Comparison of ENCODE assay signal across 18 cellular contexts in genomic region chr5:113329981-113330380, GRCh38.
DNase-seq lines count a peak whose midpoint lies in the region; ATAC-seq and TF ChIP-seq lines count a peak whose summit lies in the region.
"Had no signal": no experiment of that assay in that cellular context is flagged by ENCODE, and none has a peak within 500 bp of the region (broad histone marks: within the 10 kb centered on the region; RNA-seq: fewer than 3 reads in every experiment).

No MANE protein-coding gene starts in this region.

- no peak overlapping the region for H3K4ac ChIP-seq in mesendoderm (ENCODE audit: low read depth, low read length)

- H3K27ac ChIP-seq in DND-41 (ENCODE audit: low read length), result peak overlapping the region; percentile 66
- no peak overlapping the region for H3K27ac ChIP-seq in PC-3 (ENCODE audit: low read length)
- no peak overlapping the region for H3K27ac ChIP-seq in mesendoderm (ENCODE audit: low read depth, low read length)
- no peak overlapping the region for H3K27ac ChIP-seq in effector memory CD4-positive, alpha-beta T cell (ENCODE audit: insufficient read depth, low read length, poor library complexity, severe bottlenecking)
- H3K27ac ChIP-seq: pancreas, PC-9 had no signal

- no peak overlapping the region for H2BK5ac ChIP-seq in mesendoderm (ENCODE audit: low read length)

- H3K56ac ChIP-seq in mesendoderm (ENCODE audit: low read length), result no peak overlapping the region

- no peak for ATAC-seq in DND-41 (ENCODE audit: insufficient read depth, low read depth)
- peak; percentile 31; the same call in 1 of the 2 replicates for ATAC-seq in PC-3

- no peaks in the 10 kb centered on the region for H3K79me2 ChIP-seq in DND-41 (ENCODE audit: insufficient read depth, low read length)
- no peaks in the 10 kb centered on the region for H3K79me2 ChIP-seq in PC-3 (ENCODE audit: low read length)
- no peaks in the 10 kb centered on the region for H3K79me2 ChIP-seq in mesendoderm (ENCODE audit: control insufficient read depth, insufficient read depth, low read length)

- no peak overlapping the region for H3K27ac Mint-ChIP-seq in activated CD4-positive, alpha-beta T cell treated with anti-CD3 and anti-CD28 coated beads, Interleukin-2, amount 10 ng/mL, durations not matched to agents 7 days and 5 days
- H3K27ac Mint-ChIP-seq in activated CD4-positive, alpha-beta T cell treated with anti-CD3 and anti-CD28 coated beads, Interleukin-2, amount 10 ng/mL, durations not matched to agents 24 days and 14 days, result no peak overlapping the region
- H3K27ac Mint-ChIP-seq in chondrocyte (ENCODE audit: unreplicated experiment), result no peak overlapping the region
- H3K27ac Mint-ChIP-seq: activated naive CD4-positive, alpha-beta T cell treated with anti-CD3 and anti-CD28 coated beads, Interleukin-2, amount 10 ng/mL, durations not matched to agents 7 days and 5 days had no signal

- H3K9me3 ChIP-seq in DND-41 (ENCODE audit: insufficient read depth, low read length, severe bottlenecking) (no peaks in the 10 kb centered on the region), PC-3 (ENCODE audit: low read length) (no peaks in the 10 kb centered on the region)
- no peaks in the 10 kb centered on the region for H3K9me3 ChIP-seq in effector memory CD4-positive, alpha-beta T cell (ENCODE audit: control insufficient read depth, low read length)
- H3K9me3 ChIP-seq: pancreas had no signal

- intact Hi-C loops in activated CD4-positive, alpha-beta T cell treated with anti-CD3 and anti-CD28 coated beads, Interleukin-2, amount 10 ng/mL, durations not matched to agents 24 days and 14 days (cut with micrococcal nuclease), result loop anchor here (1.0 kb wide), 1 partner anchor 334 kb away; no protein-coding TSS in a partner anchor
- intact Hi-C loops in PC-3 (cut with micrococcal nuclease), result loop anchor here (1.0 to 5.0 kb wide), 5 partner anchors 35 to 334 kb away; no protein-coding TSS in a partner anchor

- CTCF ChIA-PET in activated CD4-positive, alpha-beta T cell treated with anti-CD3 and anti-CD28 coated beads, Interleukin-2, amount 10 ng/mL, durations not matched to agents 7 days and 5 days (lab: Charles Lee), result interaction anchor here (0.7 to 1.3 kb wide), 7 partner anchors 11 to 336 kb away, joined by 3 to 5 read pairs (median 3); no protein-coding TSS in a partner anchor
- CTCF ChIA-PET in PC-3 (lab: Charles Lee), result interaction anchor here (0.6 to 1.1 kb wide), 2 partner anchors 166 to 334 kb away, joined by 3 read pairs; no protein-coding TSS in a partner anchor

- DNase-seq in activated CD4-positive, alpha-beta T cell treated with anti-CD3 and anti-CD28 coated beads, Interleukin-2, amount 10 ng/mL, durations not matched to agents 7 days and 5 days, result no peak
- DNase-seq in activated CD4-positive, alpha-beta T cell treated with anti-CD3 and anti-CD28 coated beads, Interleukin-2, amount 10 ng/mL, durations not matched to agents 24 days and 14 days, result no peak
- DNase-seq in DND-41 (no peak), PC-3 (no peak), mesendoderm (no peak), chondrocyte (ENCODE audit: low spot score) (no peak), foreskin fibroblast (no peak)
- DNase-seq in effector memory CD4-positive, alpha-beta T cell, result no peak
- DNase-seq: activated naive CD4-positive, alpha-beta T cell treated with anti-CD3 and anti-CD28 coated beads, Interleukin-2, amount 10 ng/mL, durations not matched to agents 7 days and 5 days; activated T-cell treated with anti-CD3 and anti-CD28 coated beads, Interleukin-2, amount 50 U/mL, for 48 hours; MG63; NCI-H2029; pancreas; stimulated activated naive CD4-positive, alpha-beta T cell treated with Interleukin-2 at 50 U/mL for 16 hours had no signal

- H4K5ac ChIP-seq in mesendoderm (ENCODE audit: low read length), result no peak overlapping the region

- no peak for TF ChIP-seq CTCF in DND-41 (IDR thresholded peaks at IDR 0.05; ENCODE audit: borderline replicate concordance, extremely low read depth, low read length, poor library complexity, severe bottlenecking)
- TF ChIP-seq CTCF in PC-3 (conservative IDR thresholded peaks at IDR 0.05; ENCODE audit: low read depth, low read length), result no peak
- TF ChIP-seq CTCF in chondrocyte (IDR thresholded peaks at IDR 0.05), result no peak
- TF ChIP-seq CTCF in foreskin fibroblast (IDR thresholded peaks at IDR 0.05; ENCODE audit: low read depth, low read length), result no peak

- no peaks in the 10 kb centered on the region for H3K9me2 ChIP-seq in PC-3 (replicated peaks; ENCODE audit: low read length)

- no peaks in the 10 kb centered on the region for H3K9me3 Mint-ChIP-seq in activated CD4-positive, alpha-beta T cell treated with anti-CD3 and anti-CD28 coated beads, Interleukin-2, amount 10 ng/mL, durations not matched to agents 7 days and 5 days
- H3K9me3 Mint-ChIP-seq in activated CD4-positive, alpha-beta T cell treated with anti-CD3 and anti-CD28 coated beads, Interleukin-2, amount 10 ng/mL, durations not matched to agents 24 days and 14 days, result no peaks in the 10 kb centered on the region
- no peaks in the 10 kb centered on the region for H3K9me3 Mint-ChIP-seq in chondrocyte (ENCODE audit: low read depth)
- H3K9me3 Mint-ChIP-seq: activated naive CD4-positive, alpha-beta T cell treated with anti-CD3 and anti-CD28 coated beads, Interleukin-2, amount 10 ng/mL, durations not matched to agents 7 days and 5 days had no signal

- POLR2A ChIA-PET in activated CD4-positive, alpha-beta T cell treated with anti-CD3 and anti-CD28 coated beads, Interleukin-2, amount 10 ng/mL, durations not matched to agents 7 days and 5 days (lab: Charles Lee), result no interaction called here
- POLR2A ChIA-PET in PC-3 (lab: Charles Lee; ENCODE audit: unreplicated experiment), result interaction anchor here (0.7 kb wide), 1 partner anchor 159 kb away, joined by 3 read pairs; no protein-coding TSS in a partner anchor

- H3K27me3 ChIP-seq in DND-41 (ENCODE audit: insufficient read depth, low read length, poor library complexity) (no peaks in the 10 kb centered on the region), PC-3 (ENCODE audit: low read length) (no peaks in the 10 kb centered on the region), mesendoderm (ENCODE audit: insufficient read depth, low read length, poor library complexity) (no peaks in the 10 kb centered on the region)
- H3K27me3 ChIP-seq in effector memory CD4-positive, alpha-beta T cell (replicated peaks; ENCODE audit: control insufficient read depth, insufficient read depth, low read length, poor library complexity, severe bottlenecking), result no peaks in the 10 kb centered on the region
- H3K27me3 ChIP-seq: MG63, pancreas had no signal

- H3F3A ChIP-seq in PC-3 (ENCODE audit: low read length, unreplicated experiment), result no peaks in the 10 kb centered on the region

- H3K9ac ChIP-seq in DND-41 (ENCODE audit: low read depth, low read length) (peak overlapping the region; percentile 14; the same call in 1 of the 2 replicates), PC-3 (ENCODE audit: low read length) (no peak overlapping the region), mesendoderm (ENCODE audit: low read length) (no peak overlapping the region)

- H4K8ac ChIP-seq in mesendoderm (ENCODE audit: low read depth, low read length), result no peak overlapping the region

- H4K20me1 ChIP-seq in DND-41 (ENCODE audit: insufficient read depth, low read length) (no peaks in the 10 kb centered on the region), PC-3 (ENCODE audit: low read length) (no peaks in the 10 kb centered on the region)

- no peak overlapping the region for H2BK120ac ChIP-seq in mesendoderm (ENCODE audit: low read depth, low read length)

- H3K36me3 Mint-ChIP-seq in activated CD4-positive, alpha-beta T cell treated with anti-CD3 and anti-CD28 coated beads, Interleukin-2, amount 10 ng/mL, durations not matched to agents 7 days and 5 days (ENCODE audit: low read depth), result no peaks in the 10 kb centered on the region
- H3K36me3 Mint-ChIP-seq in activated CD4-positive, alpha-beta T cell treated with anti-CD3 and anti-CD28 coated beads, Interleukin-2, amount 10 ng/mL, durations not matched to agents 24 days and 14 days (ENCODE audit: low read depth), result no peaks in the 10 kb centered on the region
- H3K36me3 Mint-ChIP-seq in chondrocyte (ENCODE audit: low read depth), result peaks cover 2% of the 10 kb centered on the region
- H3K36me3 Mint-ChIP-seq: activated naive CD4-positive, alpha-beta T cell treated with anti-CD3 and anti-CD28 coated beads, Interleukin-2, amount 10 ng/mL, durations not matched to agents 7 days and 5 days; brain had no signal

- H2BK15ac ChIP-seq in mesendoderm (replicated peaks; ENCODE audit: low read depth), result no peak overlapping the region

- H3K4me1 ChIP-seq in DND-41 (ENCODE audit: insufficient read depth, low read length), result peaks cover 18% of the 10 kb centered on the region
- peaks cover 6% of the 10 kb centered on the region for H3K4me1 ChIP-seq in PC-3 (ENCODE audit: insufficient read depth, low read length)
- no peaks in the 10 kb centered on the region for H3K4me1 ChIP-seq in mesendoderm (ENCODE audit: control insufficient read depth, low read depth, low read length)
- no peaks in the 10 kb centered on the region for H3K4me1 ChIP-seq in effector memory CD4-positive, alpha-beta T cell (ENCODE audit: control insufficient read depth, insufficient read depth, low read length, poor library complexity, severe bottlenecking)
- H3K4me1 ChIP-seq: pancreas had no signal

- H3K4me2 ChIP-seq in DND-41 (ENCODE audit: insufficient read depth, low read length) (peak overlapping the region; percentile 49), PC-3 (ENCODE audit: low read length) (peak overlapping the region; percentile 59; the same call in 1 of the 2 replicates), mesendoderm (ENCODE audit: low read length) (no peak overlapping the region)
- H3K4me2 ChIP-seq: PC-9 had no signal

- H3K4me1 Mint-ChIP-seq in activated CD4-positive, alpha-beta T cell treated with anti-CD3 and anti-CD28 coated beads, Interleukin-2, amount 10 ng/mL, durations not matched to agents 7 days and 5 days, result peaks cover 20% of the 10 kb centered on the region
- H3K4me1 Mint-ChIP-seq in activated CD4-positive, alpha-beta T cell treated with anti-CD3 and anti-CD28 coated beads, Interleukin-2, amount 10 ng/mL, durations not matched to agents 24 days and 14 days, result peaks cover 13% of the 10 kb centered on the region
- peaks cover 13% of the 10 kb centered on the region for H3K4me1 Mint-ChIP-seq in chondrocyte (ENCODE audit: low read depth)

- H3K4me3 Mint-ChIP-seq in activated CD4-positive, alpha-beta T cell treated with anti-CD3 and anti-CD28 coated beads, Interleukin-2, amount 10 ng/mL, durations not matched to agents 7 days and 5 days, result peak overlapping the region; percentile 11
- H3K4me3 Mint-ChIP-seq in activated CD4-positive, alpha-beta T cell treated with anti-CD3 and anti-CD28 coated beads, Interleukin-2, amount 10 ng/mL, durations not matched to agents 24 days and 14 days, result no peak overlapping the region
- H3K4me3 Mint-ChIP-seq in chondrocyte (ENCODE audit: unreplicated experiment), result no peak overlapping the region
- H3K4me3 Mint-ChIP-seq: activated naive CD4-positive, alpha-beta T cell treated with anti-CD3 and anti-CD28 coated beads, Interleukin-2, amount 10 ng/mL, durations not matched to agents 7 days and 5 days; brain had no signal

- no CpG with 5 or more reads among the region's 2 CpGs for WGBS in mesendoderm (ENCODE audit: extremely low coverage, insufficient coverage, low lambda C conversion rate)

- peak overlapping the region; percentile 12 for H2AK5ac ChIP-seq in mesendoderm (ENCODE audit: low read length)

- H3K27me3 Mint-ChIP-seq in activated CD4-positive, alpha-beta T cell treated with anti-CD3 and anti-CD28 coated beads, Interleukin-2, amount 10 ng/mL, durations not matched to agents 7 days and 5 days, result no peaks in the 10 kb centered on the region
- peaks cover 7% of the 10 kb centered on the region for H3K27me3 Mint-ChIP-seq in activated CD4-positive, alpha-beta T cell treated with anti-CD3 and anti-CD28 coated beads, Interleukin-2, amount 10 ng/mL, durations not matched to agents 24 days and 14 days
- no peaks in the 10 kb centered on the region for H3K27me3 Mint-ChIP-seq in chondrocyte (ENCODE audit: low read depth)
- H3K27me3 Mint-ChIP-seq: brain had no signal

- H3K36me3 ChIP-seq in DND-41 (ENCODE audit: insufficient read depth, low read length) (no peaks in the 10 kb centered on the region), PC-3 (ENCODE audit: low read depth, low read length) (no peaks in the 10 kb centered on the region), mesendoderm (ENCODE audit: control insufficient read depth, insufficient read depth, low read length) (no peaks in the 10 kb centered on the region)
- no peaks in the 10 kb centered on the region for H3K36me3 ChIP-seq in effector memory CD4-positive, alpha-beta T cell (ENCODE audit: control insufficient read depth, insufficient read depth, low read length)
- H3K36me3 ChIP-seq: MG63, pancreas had no signal

- H2AFZ ChIP-seq in DND-41 (ENCODE audit: low read depth, low read length), result peak overlapping the region; percentile 74
- peak overlapping the region; percentile 36; the same call in 1 of the 2 replicates for H2AFZ ChIP-seq in PC-3 (ENCODE audit: low read length)
- H2AFZ ChIP-seq: PC-9 had no signal

- no peak overlapping the region for H3K23ac ChIP-seq in mesendoderm (ENCODE audit: low read length)

- H3K18ac ChIP-seq in mesendoderm (ENCODE audit: low read length), result no peak overlapping the region

- no peak overlapping the region for H3K4me3 ChIP-seq in DND-41 (ENCODE audit: low read depth in 1 of 2, low read length in 2 of 2)
- H3K4me3 ChIP-seq in PC-3 (ENCODE audit: low read length), result no peak overlapping the region
- H3K4me3 ChIP-seq in mesendoderm (ENCODE audit: low read length), result no peak overlapping the region
- no peak overlapping the region for H3K4me3 ChIP-seq in foreskin fibroblast (ENCODE audit: low read depth in 1 of 2, low read length in 2 of 2)
- no peak overlapping the region for H3K4me3 ChIP-seq in effector memory CD4-positive, alpha-beta T cell (ENCODE audit: insufficient read depth, low read depth, low read length, poor library complexity, severe bottlenecking)
- H3K4me3 ChIP-seq: GM12878, K562, MG63, pancreas, PC-9 had no signal

- no peaks in the 10 kb centered on the region for H3K79me1 ChIP-seq in mesendoderm (ENCODE audit: low read length)

- BruUV-seq in PC-3 (replicated peaks; lab: Mats Ljungman, UMichigan), result no TSS peak
